Comparison of ENCODE assay signal across 1 cellular context in genomic region chr2:219576505-219577388, GRCh38.
TF ChIP-seq lines count a peak whose summit lies in the region.

No MANE protein-coding gene starts in this region.

TF ChIP-seq in HepG2, 621 proteins besides CTCF, POLR2A, EP300 and RAD21 (continued from another document and continues in another):
- peak; percentile 97 for TF ChIP-seq ZNF691 (CRISPR knock-in tag; IDR thresholded peaks at IDR 0.05; ENCODE audit: borderline replicate concordance, low read depth)
- TF ChIP-seq ZEB1 (IDR thresholded peaks at IDR 0.05; ENCODE audit: insufficient replicate concordance, low read depth): peak; percentile 81
- TF ChIP-seq, protein P1, sequence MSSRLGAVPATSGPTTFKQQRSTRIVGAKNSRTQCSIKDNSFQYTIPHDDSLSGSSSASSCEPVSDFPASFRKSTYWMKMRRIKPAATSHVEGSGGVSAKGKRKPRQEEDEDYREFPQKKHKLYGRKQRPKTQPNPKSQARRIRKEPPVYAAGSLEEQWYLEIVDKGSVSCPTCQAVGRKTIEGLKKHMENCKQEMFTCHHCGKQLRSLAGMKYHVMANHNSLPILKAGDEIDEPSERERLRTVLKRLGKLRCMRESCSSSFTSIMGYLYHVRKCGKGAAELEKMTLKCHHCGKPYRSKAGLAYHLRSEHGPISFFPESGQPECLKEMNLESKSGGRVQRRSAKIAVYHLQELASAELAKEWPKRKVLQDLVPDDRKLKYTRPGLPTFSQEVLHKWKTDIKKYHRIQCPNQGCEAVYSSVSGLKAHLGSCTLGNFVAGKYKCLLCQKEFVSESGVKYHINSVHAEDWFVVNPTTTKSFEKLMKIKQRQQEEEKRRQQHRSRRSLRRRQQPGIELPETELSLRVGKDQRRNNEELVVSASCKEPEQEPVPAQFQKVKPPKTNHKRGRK (CRISPR knock-in tag; IDR thresholded peaks at IDR 0.05): no peak
- TF ChIP-seq KDM2A (CRISPR knock-in tag; IDR thresholded peaks at IDR 0.05; ENCODE audit: borderline replicate concordance, low read depth): peak; percentile 90
- TF ChIP-seq TCF7L2 (IDR thresholded peaks at IDR 0.05; ENCODE audit: low read depth, low read length): no peak
- TF ChIP-seq PCBP2 (optimal IDR thresholded peaks at IDR 0.05; ENCODE audit: low read depth, low read length, poor library complexity, severe bottlenecking): no peak
- peak; percentile 97 for TF ChIP-seq FOXO1 (CRISPR knock-in tag; IDR thresholded peaks at IDR 0.05)
- peak; percentile 89; the same call in 1 of the 2 replicates for TF ChIP-seq ZNF569 (CRISPR knock-in tag; IDR thresholded peaks at IDR 0.05; ENCODE audit: borderline replicate concordance)
- peak; percentile 96 for TF ChIP-seq ZNF350 (CRISPR knock-in tag; IDR thresholded peaks at IDR 0.05; ENCODE audit: borderline replicate concordance, low read depth)
- peak; percentile 70 for TF ChIP-seq POGK (CRISPR knock-in tag; conservative IDR thresholded peaks at IDR 0.05)
- TF ChIP-seq ZFP1 (CRISPR knock-in tag; IDR thresholded peaks at IDR 0.05): peak; percentile 53; the same call in 1 of the 2 replicates
- TF ChIP-seq MEIS2 (CRISPR knock-in tag; IDR thresholded peaks at IDR 0.05): peak; percentile 98
- TF ChIP-seq CBFB (CRISPR knock-in tag; IDR thresholded peaks at IDR 0.05): no peak
- peak; percentile 40 for TF ChIP-seq NFYB (CRISPR knock-in tag; IDR thresholded peaks at IDR 0.05)
- TF ChIP-seq PRMT3 (CRISPR knock-in tag; IDR thresholded peaks at IDR 0.05; ENCODE audit: borderline replicate concordance, low read depth): no peak
- TF ChIP-seq ZNF605 (CRISPR knock-in tag; IDR thresholded peaks at IDR 0.05): peak; percentile 98
- peak; percentile 89 for TF ChIP-seq CENPT (CRISPR knock-in tag; IDR thresholded peaks at IDR 0.05; ENCODE audit: low read depth)
- peak; percentile 82; the same call in 1 of the 2 replicates for TF ChIP-seq ZNF703 (CRISPR knock-in tag; IDR thresholded peaks at IDR 0.05; ENCODE audit: borderline replicate concordance)
- TF ChIP-seq, protein P2, sequence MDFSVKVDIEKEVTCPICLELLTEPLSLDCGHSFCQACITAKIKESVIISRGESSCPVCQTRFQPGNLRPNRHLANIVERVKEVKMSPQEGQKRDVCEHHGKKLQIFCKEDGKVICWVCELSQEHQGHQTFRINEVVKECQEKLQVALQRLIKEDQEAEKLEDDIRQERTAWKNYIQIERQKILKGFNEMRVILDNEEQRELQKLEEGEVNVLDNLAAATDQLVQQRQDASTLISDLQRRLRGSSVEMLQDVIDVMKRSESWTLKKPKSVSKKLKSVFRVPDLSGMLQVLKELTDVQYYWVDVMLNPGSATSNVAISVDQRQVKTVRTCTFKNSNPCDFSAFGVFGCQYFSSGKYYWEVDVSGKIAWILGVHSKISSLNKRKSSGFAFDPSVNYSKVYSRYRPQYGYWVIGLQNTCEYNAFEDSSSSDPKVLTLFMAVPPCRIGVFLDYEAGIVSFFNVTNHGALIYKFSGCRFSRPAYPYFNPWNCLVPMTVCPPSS (IDR thresholded peaks at IDR 0.05): no peak
- TF ChIP-seq ZBTB49 (CRISPR knock-in tag; IDR thresholded peaks at IDR 0.05; ENCODE audit: borderline replicate concordance): no peak
- TF ChIP-seq RCOR2 (CRISPR knock-in tag; IDR thresholded peaks at IDR 0.05): peak; percentile 98
- TF ChIP-seq PPARG (CRISPR knock-in tag; conservative IDR thresholded peaks at IDR 0.05): peak; percentile 86
- TF ChIP-seq MAF1 (CRISPR knock-in tag; IDR thresholded peaks at IDR 0.05; ENCODE audit: borderline replicate concordance): no peak
- no peak for TF ChIP-seq RARG (CRISPR knock-in tag; IDR thresholded peaks at IDR 0.05; ENCODE audit: low read depth)
- peak; percentile 73; the same call in 1 of the 2 replicates for TF ChIP-seq ZNF460 (CRISPR knock-in tag; IDR thresholded peaks at IDR 0.05; ENCODE audit: borderline replicate concordance)
- 0 out of 2 replicates have a peak, but pooled peaks have one; percentile 57 for TF ChIP-seq RFXANK (CRISPR knock-in tag; IDR thresholded peaks at IDR 0.05)
- TF ChIP-seq XBP1 (CRISPR knock-in tag; IDR thresholded peaks at IDR 0.05): peak; percentile 80; the same call in 1 of the 2 replicates
- TF ChIP-seq ZFAT (CRISPR knock-in tag; conservative IDR thresholded peaks at IDR 0.05): no peak
- TF ChIP-seq ZNF761 (CRISPR knock-in tag; conservative IDR thresholded peaks at IDR 0.05): peak; percentile 98
- no peak for TF ChIP-seq EED (CRISPR knock-in tag; IDR thresholded peaks at IDR 0.05)
- peak; percentile 96 for TF ChIP-seq AHDC1 (CRISPR knock-in tag; IDR thresholded peaks at IDR 0.05; ENCODE audit: borderline replicate concordance)
- no peak for TF ChIP-seq CBX2 (IDR thresholded peaks at IDR 0.05; ENCODE audit: low read depth, low read length)
- TF ChIP-seq CBX2 (CRISPR knock-in tag; IDR thresholded peaks at IDR 0.05; ENCODE audit: low read depth): peak; percentile 66; the same call in 1 of the 2 replicates
- TF ChIP-seq ZNF652 (CRISPR knock-in tag; IDR thresholded peaks at IDR 0.05; ENCODE audit: borderline replicate concordance, low read depth): peak; percentile 63; the same call in 1 of the 2 replicates
- peak; percentile 76 for TF ChIP-seq NR2F6 (IDR thresholded peaks at IDR 0.05)
- peak; percentile 82; the same call in 1 of the 2 replicates for TF ChIP-seq NR2F6 (CRISPR knock-in tag; IDR thresholded peaks at IDR 0.05)
- no peak for TF ChIP-seq RORA (CRISPR knock-in tag; IDR thresholded peaks at IDR 0.05)
- TF ChIP-seq STAT5B (CRISPR knock-in tag; IDR thresholded peaks at IDR 0.05): peak; percentile 70; the same call in 1 of the 2 replicates
- TF ChIP-seq TIGD3 (CRISPR knock-in tag; IDR thresholded peaks at IDR 0.05; ENCODE audit: borderline replicate concordance): no peak
- TF ChIP-seq, protein P3, sequence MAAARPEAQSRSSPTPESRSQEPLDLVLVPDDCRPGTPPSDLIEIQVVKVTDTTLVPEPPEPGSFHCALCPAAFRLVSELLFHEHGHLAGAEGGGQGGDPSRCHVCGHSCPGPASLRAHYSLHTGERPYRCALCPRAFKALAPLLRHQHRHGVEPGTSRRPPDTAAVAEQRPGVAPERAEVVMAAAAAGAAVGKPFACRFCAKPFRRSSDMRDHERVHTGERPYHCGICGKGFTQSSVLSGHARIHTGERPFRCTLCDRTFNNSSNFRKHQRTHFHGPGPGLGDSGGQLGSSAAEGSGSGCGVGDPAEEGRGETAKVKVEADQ (CRISPR knock-in tag; IDR thresholded peaks at IDR 0.05; ENCODE audit: borderline replicate concordance): peak; percentile 87
- TF ChIP-seq ZNF317 (CRISPR knock-in tag; IDR thresholded peaks at IDR 0.05): peak; percentile 91
- no peak for TF ChIP-seq KAT2B (IDR thresholded peaks at IDR 0.05; ENCODE audit: borderline replicate concordance, low read depth, low read length)
- TF ChIP-seq, protein P4, sequence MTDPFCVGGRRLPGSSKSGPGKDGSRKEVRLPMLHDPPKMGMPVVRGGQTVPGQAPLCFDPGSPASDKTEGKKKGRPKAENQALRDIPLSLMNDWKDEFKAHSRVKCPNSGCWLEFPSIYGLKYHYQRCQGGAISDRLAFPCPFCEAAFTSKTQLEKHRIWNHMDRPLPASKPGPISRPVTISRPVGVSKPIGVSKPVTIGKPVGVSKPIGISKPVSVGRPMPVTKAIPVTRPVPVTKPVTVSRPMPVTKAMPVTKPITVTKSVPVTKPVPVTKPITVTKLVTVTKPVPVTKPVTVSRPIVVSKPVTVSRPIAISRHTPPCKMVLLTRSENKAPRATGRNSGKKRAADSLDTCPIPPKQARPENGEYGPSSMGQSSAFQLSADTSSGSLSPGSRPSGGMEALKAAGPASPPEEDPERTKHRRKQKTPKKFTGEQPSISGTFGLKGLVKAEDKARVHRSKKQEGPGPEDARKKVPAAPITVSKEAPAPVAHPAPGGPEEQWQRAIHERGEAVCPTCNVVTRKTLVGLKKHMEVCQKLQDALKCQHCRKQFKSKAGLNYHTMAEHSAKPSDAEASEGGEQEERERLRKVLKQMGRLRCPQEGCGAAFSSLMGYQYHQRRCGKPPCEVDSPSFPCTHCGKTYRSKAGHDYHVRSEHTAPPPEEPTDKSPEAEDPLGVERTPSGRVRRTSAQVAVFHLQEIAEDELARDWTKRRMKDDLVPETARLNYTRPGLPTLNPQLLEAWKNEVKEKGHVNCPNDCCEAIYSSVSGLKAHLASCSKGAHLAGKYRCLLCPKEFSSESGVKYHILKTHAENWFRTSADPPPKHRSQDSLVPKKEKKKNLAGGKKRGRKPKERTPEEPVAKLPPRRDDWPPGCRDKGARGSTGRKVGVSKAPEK (CRISPR knock-in tag; IDR thresholded peaks at IDR 0.05; ENCODE audit: borderline replicate concordance): no peak
- TF ChIP-seq ZNF674 (CRISPR knock-in tag; IDR thresholded peaks at IDR 0.05; ENCODE audit: low read depth): no peak
- 0 out of 2 replicates have a peak, but pooled peaks have one; percentile 67 for TF ChIP-seq ZNF678 (CRISPR knock-in tag; IDR thresholded peaks at IDR 0.05)
- TF ChIP-seq ETV6 (CRISPR knock-in tag; conservative IDR thresholded peaks at IDR 0.05): peak; percentile 79; the same call in 1 of the 2 replicates
- TF ChIP-seq ZNF253 (CRISPR knock-in tag; IDR thresholded peaks at IDR 0.05; ENCODE audit: borderline replicate concordance): 0 out of 2 replicates have a peak, but pooled peaks have one; percentile 67
